8 cellular contexts compared by ENCODE assay signal in the genomic region with DNA sequence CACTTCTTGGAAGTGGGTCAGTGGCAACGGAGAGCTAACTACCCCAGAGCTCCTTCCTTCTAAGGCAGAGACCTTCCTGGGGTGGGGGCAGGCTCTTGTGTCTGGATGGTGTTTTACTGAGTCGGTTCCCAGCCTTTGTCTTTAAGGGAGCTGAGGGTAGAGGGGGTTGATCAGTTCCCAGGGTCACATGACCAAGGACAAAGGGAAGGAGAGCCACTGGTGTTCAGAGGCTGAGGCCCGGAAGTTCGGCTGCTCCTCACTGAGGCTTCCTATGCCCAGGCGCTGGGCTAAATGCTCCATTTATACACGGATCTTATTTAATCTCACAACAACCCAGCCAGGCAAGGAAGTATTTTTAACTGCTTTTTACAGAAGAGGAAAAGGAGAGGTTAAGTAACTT.
DNase-seq lines count a peak whose midpoint lies in the region; ATAC-seq and TF ChIP-seq lines count a peak whose summit lies in the region.

No MANE protein-coding gene starts in this region.

- no peak for ATAC-seq in HG03378 (IDR thresholded peaks at IDR 0.05; ENCODE audit: unreplicated experiment)

- H3K4me1 ChIP-seq in adipocyte (ENCODE audit: control insufficient read depth, insufficient read depth, low read length) = peaks cover 9% of the 10 kb centered on the region

- no peak for TF ChIP-seq CTCF in GM13976 (IDR thresholded peaks at IDR 0.05; ENCODE audit: borderline replicate concordance, control extremely low read depth, extremely low read depth, insufficient read depth, missing control alignments)

- H3K9ac ChIP-seq in adipocyte (ENCODE audit: low read length) = peak overlapping the region; percentile 93

- H3K36me3 ChIP-seq in adipocyte (ENCODE audit: control insufficient read depth, insufficient read depth, low read length, severe bottlenecking) = no peaks in the 10 kb centered on the region

- H3K27me3 ChIP-seq in adipocyte (replicated peaks; ENCODE audit: control insufficient read depth, insufficient read depth, low read length) = no peaks in the 10 kb centered on the region

- DNase-seq in GM04503 (ENCODE audit: low read depth) (peak; percentile 37), adipocyte (ENCODE audit: low read depth) (no peak), hypothalamus (lab: John Stamatoyannopoulos, UW) (peak in 31 of 51 donors; percentile 13 to 68 (median 45)), putamen (ENCODE audit: low spot score) (peak; percentile 69), T-helper 9 cell (no peak), GM13976 (ENCODE audit: low spot score) (no peak)
- DNase-seq in effector CD4-positive, alpha-beta T cell = no peak

- H3K9me3 ChIP-seq in adipocyte (ENCODE audit: control insufficient read depth, low read length) = no peaks in the 10 kb centered on the region

- H3K4me3 ChIP-seq in adipocyte (ENCODE audit: low read length) = peak overlapping the region; percentile 89

- in situ Hi-C loops in GM13976 (cut with MboI; ENCODE audit: low sequenced_read_pairs, unreplicated experiment) = no loop called here

Comparison
In these comparisons a context has a peak if more than half of its experiments do, and no peak if none do; other contexts are left out.
1. DNase-seq: peak in GM04503 (single experiment), hypothalamus (31 of 51) and putamen (single experiment); none in adipocyte (single experiment), T-helper 9 cell (single experiment), GM13976 (single experiment) and effector CD4-positive, alpha-beta T cell (single experiment).